ENCODE assay signal across 1 cellular context in genomic region chr2:27085670-27086089, GRCh38.
TF ChIP-seq lines count a peak whose summit lies in the region.

No MANE protein-coding gene starts in this region.

TF ChIP-seq in HEK293, 187 proteins besides CTCF, POLR2A, EP300 and RAD21 (continued from another document):
- TF ChIP-seq PBX3 (CRISPR knock-in tag; IDR thresholded peaks at IDR 0.05) (no peak; the same call in 1 of the 2 replicates), ZNF223 (tag by site-specific recombination; IDR thresholded peaks at IDR 0.05) (no peak), ZBTB1 (tag by site-specific recombination; IDR thresholded peaks at IDR 0.05) (no peak), ZNF146 (tag by site-specific recombination; IDR thresholded peaks at IDR 0.05) (no peak), TRIM28 (IDR thresholded peaks at IDR 0.05; ENCODE audit: borderline replicate concordance, low read length) (no peak), ZNF654 (tag by site-specific recombination; IDR thresholded peaks at IDR 0.05; ENCODE audit: low read depth) (peak; percentile 43), KLF9 (tag by site-specific recombination; IDR thresholded peaks at IDR 0.05; ENCODE audit: low read depth) (peak; percentile 39), ZNF692 (tag by site-specific recombination; IDR thresholded peaks at IDR 0.05) (peak; percentile 30; the same call in 1 of the 2 replicates), ZNF600 (tag by site-specific recombination; IDR thresholded peaks at IDR 0.05) (peak; percentile 60; the same call in 1 of the 2 replicates), HIC1 (tag by site-specific recombination; IDR thresholded peaks at IDR 0.05) (0 out of 2 replicates have a peak, but pooled peaks have one; percentile 42), ZIC2 (tag by site-specific recombination; IDR thresholded peaks at IDR 0.05) (0 out of 2 replicates have a peak, but pooled peaks have one; percentile 14), KLF17 (tag by site-specific recombination; IDR thresholded peaks at IDR 0.05) (peak; percentile 39; the same call in 1 of the 2 replicates), ZNF501 (tag by site-specific recombination; IDR thresholded peaks at IDR 0.05) (0 out of 2 replicates have a peak, but pooled peaks have one; percentile 27), ZBTB26 (tag by site-specific recombination; optimal IDR thresholded peaks at IDR 0.05) (peak; percentile 62), ZSCAN4 (tag by site-specific recombination; IDR thresholded peaks at IDR 0.05) (no peak), KLF7 (tag by site-specific recombination; IDR thresholded peaks at IDR 0.05; ENCODE audit: borderline replicate concordance) (peak; percentile 74), GLIS2 (tag by site-specific recombination; IDR thresholded peaks at IDR 0.05) (peak; percentile 57; the same call in 1 of the 2 replicates), ZNF2 (tag by site-specific recombination; IDR thresholded peaks at IDR 0.05) (peak; percentile 63; the same call in 1 of the 2 replicates)
